Comparison of ENCODE assay signal across 16 cellular contexts in genomic region chr6:107641500-107641931, GRCh38.
DNase-seq lines count a peak whose midpoint lies in the region; ATAC-seq and TF ChIP-seq lines count a peak whose summit lies in the region.
"Had no signal": no experiment of that assay in that cellular context is flagged by ENCODE, and none has a peak within 500 bp of the region (broad histone marks: within the 10 kb centered on the region; RNA-seq: fewer than 3 reads in every experiment).

No MANE protein-coding gene starts in this region.

- DNase-seq in DMS 273 (lab: John Stamatoyannopoulos, UW; ENCODE audit: unreplicated experiment) (peak; percentile 33), DMS 273 treated with DMSO at 0.1 percent for 48 hours (lab: John Stamatoyannopoulos, UW) (no peak), dermis blood vessel endothelial cell (peak; percentile 28), midbrain (lab: John Stamatoyannopoulos, UW) (peak; percentile 59), upper lobe of left lung (peak in 1 of 2 donors; percentile 86), GOT3 (lab: John Stamatoyannopoulos, UW) (no peak), T-helper 2 cell (no peak)
- DNase-seq: activated T-cell treated with anti-CD3 and anti-CD28 coated beads, Interleukin-2, amount 50 U/mL, for 4 hours; endodermal cell; mesendoderm; NCI-H187 treated with DMSO at 0.1 percent for 48 hours had no signal

- no peak for TF ChIP-seq CTCF in upper lobe of left lung (IDR thresholded peaks at IDR 0.05)

- H3K9me3 ChIP-seq in upper lobe of left lung: no peaks in the 10 kb centered on the region
- H3K9me3 ChIP-seq: ascending aorta, suprapubic skin had no signal

- 42 to 60% methylated on average over 10 to 13 of the region's 13 CpGs for WGBS in upper lobe of left lung, 2 donors

- no peak for TF ChIP-seq POLR2A in upper lobe of left lung (IDR thresholded peaks at IDR 0.05)

- TF ChIP-seq EP300 in upper lobe of left lung (IDR thresholded peaks at IDR 0.05): no peak

- no peaks in the 10 kb centered on the region for H3K27me3 ChIP-seq in upper lobe of left lung
- H3K27me3 ChIP-seq: ascending aorta, suprapubic skin had no signal

- no peaks in the 10 kb centered on the region for H3K36me3 ChIP-seq in upper lobe of left lung
- H3K36me3 ChIP-seq: ascending aorta, suprapubic skin had no signal

- ATAC-seq in upper lobe of left lung (ENCODE audit: low FRiP score in 2 of 2): peak; percentile 3 to 70
- no peak for ATAC-seq in GM18909 (IDR thresholded peaks at IDR 0.05; ENCODE audit: poor library complexity, unreplicated experiment)
- ATAC-seq: activated T-cell treated with anti-CD3 and anti-CD28 coated beads, Interleukin-2, amount 50 U/mL, for 4 hours; K562 had no signal

- H3K27ac ChIP-seq in upper lobe of left lung: peak overlapping the region in 1 of 4 donors; percentile 45
- H3K27ac ChIP-seq: 22Rv1, ascending aorta, suprapubic skin had no signal

- peak overlapping the region in 1 of 4 donors; percentile 20 for H3K4me3 ChIP-seq in upper lobe of left lung
- H3K4me3 ChIP-seq: ascending aorta, K562, suprapubic skin had no signal

- H3K4me1 ChIP-seq in upper lobe of left lung: peaks cover 13 to 29% (median 19%) of the 10 kb centered on the region in 4 donors

Comparison
In these comparisons a context has a peak if more than half of its experiments do, and no peak if none do; other contexts are left out.
1. DNase-seq: peak in DMS 273 (single experiment), dermis blood vessel endothelial cell (single experiment) and midbrain (single experiment); none in DMS 273 treated with DMSO at 0.1 percent for 48 hours (single experiment), GOT3 (single experiment) and T-helper 2 cell (0 of 5).